Comparison of ENCODE assay signal across 21 cellular contexts in genomic region chr7:105742787-105743186, GRCh38.
"Had no signal": no experiment of that assay in that cellular context is flagged by ENCODE, and none has a peak within 500 bp of the region (broad histone marks: within the 10 kb centered on the region; RNA-seq: fewer than 3 reads in every experiment).

No MANE protein-coding gene starts in this region.

- H3K27me3 Mint-ChIP-seq: activated naive CD4-positive, alpha-beta T cell treated with anti-CD3 and anti-CD28 coated beads, Interleukin-2, amount 50 U/mL, for 24 hours; central memory CD8-positive, alpha-beta T cell; naive thymus-derived CD8-positive, alpha-beta T cell had no signal

- H3K9me3 ChIP-seq: ascending aorta, colonic mucosa, lower lobe of right lung, neutrophil, right lobe of liver, thoracic aorta, upper lobe of left lung had no signal

- H3K27me3 ChIP-seq: ascending aorta, colonic mucosa, neutrophil, right lobe of liver, upper lobe of left lung had no signal

- H3K9me3 Mint-ChIP-seq: activated naive CD4-positive, alpha-beta T cell treated with anti-CD3 and anti-CD28 coated beads, Interleukin-2, amount 50 U/mL, for 24 hours; central memory CD8-positive, alpha-beta T cell; naive thymus-derived CD8-positive, alpha-beta T cell; stimulated activated effector memory CD8-positive, alpha-beta T cell treated with anti-CD3 and anti-CD28 coated beads, Interleukin-12 subunit alpha, Interleukin-12 subunit beta, amount 100 ng/mL, for 72 hours had no signal

- ATAC-seq: stimulated activated effector memory CD8-positive, alpha-beta T cell treated with anti-CD3 and anti-CD28 coated beads, Interleukin-12 subunit alpha, Interleukin-12 subunit beta, amount 100 ng/mL, for 72 hours had no signal

- H3K36me3 ChIP-seq: ascending aorta, colonic mucosa, lower lobe of right lung, neutrophil, right lobe of liver, thoracic aorta, upper lobe of left lung, WERI-Rb-1 had no signal

- H3K4me3 Mint-ChIP-seq: activated naive CD4-positive, alpha-beta T cell treated with anti-CD3 and anti-CD28 coated beads, Interleukin-2, amount 50 U/mL, for 24 hours; central memory CD8-positive, alpha-beta T cell; naive thymus-derived CD8-positive, alpha-beta T cell; stimulated activated effector memory CD8-positive, alpha-beta T cell treated with anti-CD3 and anti-CD28 coated beads, Interleukin-12 subunit alpha, Interleukin-12 subunit beta, amount 100 ng/mL, for 72 hours had no signal

- DNase-seq: activated CD4-positive, alpha-beta T cell treated with anti-CD3 and anti-CD28 coated beads for 1 hour; activated CD8-positive, alpha-beta memory T cell treated with anti-CD3 and anti-CD28 coated beads for 24 hours; activated CD8-positive, alpha-beta memory T cell treated with anti-CD3 and anti-CD28 coated beads, Interleukin-2, amount 50 U/mL, for 48 hours; activated gamma-delta T cell; activated T-cell treated with anti-CD3 and anti-CD28 coated beads, Interleukin-2, amount 50 U/mL, for 48 hours; colonic mucosa; lower lobe of right lung; naive thymus-derived CD8-positive, alpha-beta T cell; right lobe of liver; small intestine; stimulated activated CD4-positive, alpha-beta T cell treated with anti-CD3 and anti-CD28 coated beads, Interleukin-4, amount 100 ng/mL, for 1 hour; T-helper 9 cell; upper lobe of left lung; WERI-Rb-1 had no signal

- H3K4me1 ChIP-seq: ascending aorta, colonic mucosa, lower lobe of right lung, right lobe of liver, upper lobe of left lung had no signal

- H3K36me3 Mint-ChIP-seq: stimulated activated effector memory CD8-positive, alpha-beta T cell treated with anti-CD3 and anti-CD28 coated beads, Interleukin-12 subunit alpha, Interleukin-12 subunit beta, amount 100 ng/mL, for 72 hours had no signal

- H3K27ac ChIP-seq: ascending aorta, colonic mucosa, lower lobe of right lung, neutrophil, parathyroid adenoma, right lobe of liver, thoracic aorta, upper lobe of left lung, WERI-Rb-1 had no signal

- H3K4me3 ChIP-seq: ascending aorta, colonic mucosa, lower lobe of right lung, right lobe of liver, thoracic aorta, upper lobe of left lung had no signal

- H3K27ac Mint-ChIP-seq: activated naive CD4-positive, alpha-beta T cell treated with anti-CD3 and anti-CD28 coated beads, Interleukin-2, amount 50 U/mL, for 24 hours; stimulated activated effector memory CD8-positive, alpha-beta T cell treated with anti-CD3 and anti-CD28 coated beads, Interleukin-12 subunit alpha, Interleukin-12 subunit beta, amount 100 ng/mL, for 72 hours had no signal
